ENCODE assay signal across 33 cellular contexts in the genomic region with DNA sequence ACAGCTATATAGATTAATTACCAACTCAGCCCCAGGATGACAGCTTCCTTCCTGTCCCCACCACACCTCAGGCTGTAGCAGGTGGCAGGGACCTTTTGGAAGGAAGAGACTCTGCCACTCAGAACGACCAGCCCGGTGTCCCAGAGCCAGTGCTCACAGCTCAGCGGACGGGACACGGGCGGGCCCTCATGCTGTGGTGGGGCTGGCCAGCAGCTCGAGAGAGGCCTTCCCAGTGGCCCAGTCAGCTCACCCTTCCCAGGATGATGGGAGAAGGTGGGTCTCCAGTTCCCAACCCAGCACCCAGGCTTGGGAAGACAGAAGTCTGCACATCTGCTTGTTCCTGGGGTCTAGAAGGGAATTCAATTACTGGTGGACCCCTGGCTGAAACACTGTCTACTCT. TPM values are rescaled to one million over a fixed set of nuclear protein-coding genes. Genes with fewer than 3 reads are reported as not detected.
"Had no signal": no experiment of that assay in that cellular context is flagged by ENCODE, and none has a peak within 500 bp of the region (broad histone marks: within the 10 kb centered on the region; RNA-seq: fewer than 3 reads in every experiment).

No MANE protein-coding gene starts in this region.

- ATAC-seq: activated T-cell treated with anti-CD3 and anti-CD28 coated beads, Interleukin-2, amount 50 U/mL, for 4 hours; K562; T-cell had no signal

- H3K27me3 ChIP-seq: brain microvascular endothelial cell, SJCRH30 had no signal

- DNase-seq: activated B cell treated with CpG ODN at 0.5 μM for 24 hours; activated CD4-positive, alpha-beta memory T cell treated with anti-CD3 and anti-CD28 coated beads for 36 hours; activated CD4-positive, alpha-beta T cell treated with anti-CD3 and anti-CD28 coated beads for 4 hours; activated CD4-positive, alpha-beta T cell treated with anti-CD3 and anti-CD28 coated beads, Interleukin-2, amount 50 U/mL, for 1 hour; activated CD4-positive, CD25-positive, alpha-beta regulatory T cell treated with anti-CD3 and anti-CD28 coated beads, Interleukin-2, amount 50 U/mL, for 72 hours; activated CD8-positive, alpha-beta memory T cell treated with anti-CD3 and anti-CD28 coated beads, Interleukin-2, amount 50 U/mL, for 4 hours; activated gamma-delta T cell treated with Interleukin-2 at 50 U/mL for 16 hours; activated naive CD4-positive, alpha-beta T cell treated with anti-CD3 and anti-CD28 coated beads, Interleukin-2, amount 10 ng/mL, durations not matched to agents 7 days and 5 days; activated naive CD8-positive, alpha-beta T cell treated with anti-CD3 and anti-CD28 coated beads for 36 hours; activated T-cell treated with anti-CD3 and anti-CD28 coated beads for 4 hours; activated T-cell treated with anti-CD3 and anti-CD28 coated beads, Interleukin-2, amount 50 U/mL, for 4 hours; amniotic stem cell; aorta; brain microvascular endothelial cell; NCI-H1105 treated with DMSO at 0.1 percent for 48 hours; NCI-H1436; NCI-H1694; NCI-H1930; NCI-H510A; NCI-H526; NCI-H748 treated with DMSO at 0.1 percent for 48 hours; NK-92 treated with Interleukin-12 subunit alpha and Interleukin-12 subunit beta, amount 100 ng/mL, for 24 hours; PC-9; Right ventricle myocardium superior; SJCRH30; T-cell; T-helper 2 cell; T-helper 9 cell had no signal

- H3K9me3 ChIP-seq: SJCRH30 had no signal

- H3K27ac Mint-ChIP-seq: activated B cell treated with CpG ODN at 0.5 μM for 24 hours; activated CD4-positive, alpha-beta memory T cell treated with anti-CD3 and anti-CD28 coated beads for 36 hours; activated naive CD4-positive, alpha-beta T cell treated with anti-CD3 and anti-CD28 coated beads, Interleukin-2, amount 10 ng/mL, durations not matched to agents 7 days and 5 days; activated naive CD8-positive, alpha-beta T cell treated with anti-CD3 and anti-CD28 coated beads for 36 hours; activated T-helper 1 cell treated with anti-CD3 and anti-CD28 coated beads, Interleukin-12 subunit alpha, Interleukin-12 subunit beta, Interleukin-2, Interleukin-4 antibody, amounts not matched to agents 30 ng/mL and 10 ng/mL and 1 ng/mL, durations not matched to agents 14 hours and 24 hours and 36 hours; T-cell had no signal

- H3K27ac ChIP-seq: brain microvascular endothelial cell, PC-9, SJCRH30, SK-N-MC, VCaP had no signal

- H3K4me1 ChIP-seq: SJCRH30 had no signal

- H3K4me3 Mint-ChIP-seq: activated B cell treated with CpG ODN at 0.5 μM for 24 hours; activated CD4-positive, alpha-beta memory T cell treated with anti-CD3 and anti-CD28 coated beads for 36 hours; activated naive CD4-positive, alpha-beta T cell treated with anti-CD3 and anti-CD28 coated beads, Interleukin-2, amount 10 ng/mL, durations not matched to agents 7 days and 5 days; activated naive CD8-positive, alpha-beta T cell treated with anti-CD3 and anti-CD28 coated beads for 36 hours; activated T-cell treated with anti-CD3 and anti-CD28 coated beads, Interleukin-2, amount 50 U/mL, for 4 hours; activated T-helper 1 cell treated with anti-CD3 and anti-CD28 coated beads, Interleukin-12 subunit alpha, Interleukin-12 subunit beta, Interleukin-2, Interleukin-4 antibody, amounts not matched to agents 30 ng/mL and 10 ng/mL and 1 ng/mL, durations not matched to agents 14 hours and 24 hours and 36 hours; central memory CD8-positive, alpha-beta T cell; T-cell had no signal

- H3K4me2 ChIP-seq: PC-9 had no signal

- H3K4me1 Mint-ChIP-seq: activated B cell treated with CpG ODN at 0.5 μM for 24 hours had no signal

- H3K4me3 ChIP-seq: K562, PC-9, SJCRH30, SK-N-MC had no signal

- H2AFZ ChIP-seq: PC-9 had no signal

- H3K9me3 Mint-ChIP-seq: activated B cell treated with CpG ODN at 0.5 μM for 24 hours; activated CD4-positive, alpha-beta memory T cell treated with anti-CD3 and anti-CD28 coated beads for 36 hours; activated naive CD4-positive, alpha-beta T cell treated with anti-CD3 and anti-CD28 coated beads, Interleukin-2, amount 10 ng/mL, durations not matched to agents 7 days and 5 days; activated naive CD8-positive, alpha-beta T cell treated with anti-CD3 and anti-CD28 coated beads for 36 hours; activated T-cell treated with anti-CD3 and anti-CD28 coated beads, Interleukin-2, amount 50 U/mL, for 4 hours; activated T-helper 1 cell treated with anti-CD3 and anti-CD28 coated beads, Interleukin-12 subunit alpha, Interleukin-12 subunit beta, Interleukin-2, Interleukin-4 antibody, amounts not matched to agents 30 ng/mL and 10 ng/mL and 1 ng/mL, durations not matched to agents 14 hours and 24 hours and 36 hours; central memory CD8-positive, alpha-beta T cell; T-cell had no signal

- H3K27me3 Mint-ChIP-seq: activated B cell treated with CpG ODN at 0.5 μM for 24 hours; activated CD4-positive, alpha-beta memory T cell treated with anti-CD3 and anti-CD28 coated beads for 36 hours; activated naive CD4-positive, alpha-beta T cell treated with anti-CD3 and anti-CD28 coated beads, Interleukin-2, amount 10 ng/mL, durations not matched to agents 7 days and 5 days; activated naive CD8-positive, alpha-beta T cell treated with anti-CD3 and anti-CD28 coated beads for 36 hours; central memory CD8-positive, alpha-beta T cell; T-cell had no signal

RNA-seq across cellular contexts. Expression of a gene that starts 30.4 kb away (rescaled TPM):
- total RNA-seq: activated T-helper 1 cell treated with anti-CD3 and anti-CD28 coated beads, Interleukin-12 subunit alpha, Interleukin-12 subunit beta, Interleukin-2, Interleukin-4 antibody, amounts not matched to agents 30 ng/mL and 10 ng/mL and 1 ng/mL, durations not matched to agents 14 hours and 24 hours and 36 hours; K562 had no signal
